In the genomic region with DNA sequence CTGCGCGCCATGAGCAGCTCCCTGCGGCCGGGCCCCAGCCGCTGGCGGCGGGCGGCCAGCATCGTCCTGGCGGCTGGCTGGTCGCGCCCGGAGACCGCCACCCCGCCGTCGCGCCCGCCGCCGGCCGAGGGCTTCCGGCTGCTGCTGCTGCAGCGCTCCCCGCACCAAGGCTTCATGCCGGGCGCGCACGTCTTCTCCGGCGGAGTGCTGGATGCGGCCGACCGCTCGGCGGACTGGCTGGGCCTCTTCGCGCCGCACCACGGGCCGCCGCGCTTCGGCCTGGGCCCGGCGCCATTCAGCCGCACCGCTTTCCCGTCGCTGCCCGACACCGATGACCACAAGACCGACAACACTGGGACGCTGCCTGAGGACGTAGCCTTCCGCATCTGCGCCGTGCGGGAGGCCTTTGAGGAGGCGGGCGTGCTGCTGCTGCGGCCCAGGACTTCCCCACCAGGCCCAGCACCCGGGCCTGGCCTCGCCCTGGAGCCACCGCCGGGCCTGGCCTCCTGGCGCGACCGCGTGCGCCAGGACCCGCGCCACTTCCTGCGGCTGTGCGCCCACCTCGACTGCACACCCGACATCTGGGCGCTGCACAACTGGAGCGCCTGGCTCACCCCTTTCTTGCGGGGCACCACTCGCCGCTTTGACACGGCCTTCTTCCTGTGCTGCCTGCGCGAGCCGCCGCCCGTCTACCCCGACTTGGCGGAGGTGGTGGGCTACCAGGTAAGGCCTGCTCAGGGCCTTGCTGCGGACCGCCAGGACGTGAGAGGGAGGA, we compare ENCODE assay signal across 8 cellular contexts. TPM values are rescaled to one million over a fixed set of nuclear protein-coding genes. Genes with fewer than 3 reads are reported as not detected.
DNase-seq lines count a peak whose midpoint lies in the region; ATAC-seq, FAIRE-seq and TF ChIP-seq lines count a peak whose summit lies in the region.

No MANE protein-coding gene starts in this region.

- peak; percentile 52; the same call in 1 of the 2 replicates for TF ChIP-seq POLR2A in GM12891 (IDR thresholded peaks at IDR 0.05; ENCODE audit: low read depth, low read length)

- H3K79me2 ChIP-seq in KMS-11 (ENCODE audit: insufficient read depth, low read depth) = peaks cover 52% of the 10 kb centered on the region

- H3K27ac ChIP-seq in KMS-11 = peak overlapping the region; percentile 86
- peak overlapping the region; percentile 47 for H3K27ac ChIP-seq in cingulate gyrus (ENCODE audit: low read depth, low read length)

- H2AFZ ChIP-seq in KMS-11 (ENCODE audit: low read depth) = peak overlapping the region; percentile 70

- peak overlapping the region; percentile 70 for H3K4me2 ChIP-seq in KMS-11

- peaks cover 62% of the 10 kb centered on the region for H3K4me1 ChIP-seq in KMS-11 (ENCODE audit: low read depth, poor library complexity, severe bottlenecking)

- ATAC-seq in GM21786 (IDR thresholded peaks at IDR 0.05; ENCODE audit: unreplicated experiment) = peak; percentile 55

- DNase-seq in GM12891 (ENCODE audit: insufficient read length, low spot score) = peak; percentile 46
- peak; percentile 79 for DNase-seq in kidney tubule cell (ENCODE audit: low spot score)
- DNase-seq in stimulated activated CD4-positive, alpha-beta T cell treated with anti-CD3 and anti-CD28 coated beads, Interleukin-15, amount 100 ng/mL, for 24 hours = peak; percentile 71
- no peak for DNase-seq in ureter (ENCODE audit: low spot score)

- H3K27me3 ChIP-seq in KMS-11 (ENCODE audit: insufficient read depth, low read depth) = no peaks in the 10 kb centered on the region

- FAIRE-seq in GM12891 (lab: Jason Lieb, UNC) = peak; percentile 56

- H3K9ac ChIP-seq in KMS-11 = peak overlapping the region; percentile 98

- H3K4me3 ChIP-seq in KMS-11 (IDR thresholded peaks at IDR 0.05; ENCODE audit: insufficient read depth, low read depth, low read length) = no peak overlapping the region
- peak overlapping the region; percentile 70 for H3K4me3 ChIP-seq in WI38 (ENCODE audit: low read depth, low read length)

- H3K36me3 ChIP-seq in KMS-11 (ENCODE audit: insufficient read depth) = peaks cover 5% of the 10 kb centered on the region; the same call in 1 of the 2 replicates

- H4K20me1 ChIP-seq in KMS-11 (ENCODE audit: insufficient read depth) = peaks cover 5% of the 10 kb centered on the region; the same call in 1 of the 2 replicates

- no peak for TF ChIP-seq CTCF in KMS-11 (conservative IDR thresholded peaks at IDR 0.05; ENCODE audit: low read depth, low read length)
- no peak for TF ChIP-seq CTCF in WI38 (IDR thresholded peaks at IDR 0.05; ENCODE audit: low read depth, low read length)

TF ChIP-seq in GM12891, 5 proteins besides CTCF, POLR2A, EP300 and RAD21:
- TF ChIP-seq SPI1 (IDR thresholded peaks at IDR 0.05; ENCODE audit: low read depth, low read length) (0 out of 2 replicates have a peak, but pooled peaks have one; percentile 28), TAF1 (IDR thresholded peaks at IDR 0.05; ENCODE audit: low read depth, low read length) (peak; percentile 15; the same call in 1 of the 2 replicates), POU2F2 (IDR thresholded peaks at IDR 0.05; ENCODE audit: low read depth, low read length) (no peak)

RNA-seq across cellular contexts. Expression of a gene that starts 0.5 kb away (rescaled TPM):
- 7.2 TPM for polyA plus RNA-seq in GM12891 (2012; ENCODE audit: low read depth, missing spikeins)
- total RNA-seq in ureter = 17.0 TPM

RNA-seq across cellular contexts. Expression of a gene that starts 16.5 kb away (rescaled TPM):
- 0.08 TPM for polyA plus RNA-seq in GM12891 (2012; ENCODE audit: low read depth, missing spikeins)
- total RNA-seq in ureter = 0.16 TPM

RNA-seq across cellular contexts. Expression of a gene that starts 17.2 kb away (rescaled TPM):
- 13.1 TPM for polyA plus RNA-seq in GM12891 (2012; ENCODE audit: low read depth, missing spikeins)
- total RNA-seq in ureter = 53.7 TPM

RNA-seq across cellular contexts. Expression of a gene that starts 27.4 kb away (rescaled TPM):
- 4.7 TPM for polyA plus RNA-seq in GM12891 (2012; ENCODE audit: low read depth, missing spikeins)
- total RNA-seq in ureter = 0.34 TPM
